ENCODE assay signal across 17 cellular contexts in genomic region chr5:1131726-1132125, GRCh38. TPM values are rescaled to one million over a fixed set of nuclear protein-coding genes. Genes with fewer than 3 reads are reported as not detected.
A peak's percentile ranks its signal among the peaks of the same experiment; 100 is the strongest.
DNase-seq lines count a peak whose midpoint lies in the region; ATAC-seq, FAIRE-seq and TF ChIP-seq lines count a peak whose summit lies in the region.
"Had no signal": no experiment of that assay in that cellular context is flagged by ENCODE, and none has a peak within 500 bp of the region (broad histone marks: within the 10 kb centered on the region; RNA-seq: fewer than 3 reads in every experiment).

No MANE protein-coding gene starts in this region.

- no peaks in the 10 kb centered on the region for H3K27me3 ChIP-seq in body of pancreas
- H3K27me3 ChIP-seq in small intestine (ENCODE audit: control insufficient read depth in 2 of 2, insufficient read depth in 2 of 2, low read length in 2 of 2): no peaks in the 10 kb centered on the region

- TF ChIP-seq CTCF in C4-2B (conservative IDR thresholded peaks at IDR 0.05) (no peak), body of pancreas (IDR thresholded peaks at IDR 0.05) (no peak), mucosa of descending colon (IDR thresholded peaks at IDR 0.05) (no peak)

- H3K4me3 ChIP-seq in body of pancreas (no peak overlapping the region), small intestine (ENCODE audit: low read depth in 1 of 2, low read length in 2 of 2) (no peak overlapping the region), mucosa of descending colon (no peak overlapping the region)
- H3K4me3 ChIP-seq: HAP-1 had no signal

- DNase-seq in M059J (ENCODE audit: low read depth): peak; percentile 53
- DNase-seq in body of pancreas: no peak
- no peak for DNase-seq in small intestine
- DNase-seq in NCI-H1105 treated with DMSO at 0.1 percent for 48 hours (lab: John Stamatoyannopoulos, UW): no peak
- DNase-seq in mucosa of descending colon: no peak
- DNase-seq in KG1 (lab: John Stamatoyannopoulos, UW): no peak
- DNase-seq: CD8-positive, alpha-beta T cell; NCI-H1436 treated with DMSO at 0.1 percent for 48 hours; NCI-H2029 treated with DMSO at 0.1 percent for 48 hours; NCI-H2171 treated with DMSO at 0.1 percent for 48 hours; NCI-H82; SHP77; SK-N-SH; T-cell had no signal

- H3K36me3 ChIP-seq in body of pancreas (replicated peaks in 1 of 2; ENCODE audit: insufficient read depth in 1 of 2, low read depth in 2 of 2) (no peaks in the 10 kb centered on the region), small intestine (ENCODE audit: control insufficient read depth in 2 of 2, insufficient read depth in 2 of 2, low read length in 2 of 2) (no peaks in the 10 kb centered on the region), mucosa of descending colon (ENCODE audit: low read depth) (no peaks in the 10 kb centered on the region)
- H3K36me3 ChIP-seq: HAP-1 had no signal

- H3K9me3 ChIP-seq in body of pancreas (no peaks in the 10 kb centered on the region), small intestine (ENCODE audit: control insufficient read depth, low read depth) (no peaks in the 10 kb centered on the region), mucosa of descending colon (no peaks in the 10 kb centered on the region)
- H3K9me3 ChIP-seq: HAP-1, SK-N-SH had no signal

- no peak for FAIRE-seq in small intestine (lab: Jason Lieb, UNC)

- peak overlapping the region; percentile 95 for H3K27ac ChIP-seq in C4-2B
- H3K27ac ChIP-seq in body of pancreas: peak overlapping the region; percentile 75 to 92 (median 89)
- peak overlapping the region; percentile 26 to 95 for H3K27ac ChIP-seq in small intestine (ENCODE audit: low read depth in 1 of 2, low read length in 1 of 2)

- intact Hi-C loops in body of pancreas (cut with DNase I) (loop anchor here (5.0 kb wide), 1 partner anchor 34 kb away; no protein-coding TSS in a partner anchor), mucosa of descending colon (cut with DNase I, micrococcal nuclease) (no loop called here)

- no peak for TF ChIP-seq POLR2A in body of pancreas (IDR thresholded peaks at IDR 0.05)

- whole genome bisulfite sequencing in body of pancreas, 2 donors: 91 to 95% methylated on average over 11 of the region's 11 CpGs
- WGBS in small intestine, 3 donors: 80 to 91% (median 90%) methylated on average over 11 of the region's 11 CpGs

- H3K4me1 ChIP-seq in body of pancreas (peaks cover 55% of the 10 kb centered on the region), small intestine (ENCODE audit: control insufficient read depth in 2 of 2, insufficient read depth in 1 of 2, low read depth in 1 of 2, low read length in 1 of 2) (peaks cover 0 to 3% of the 10 kb centered on the region in 2 donors), mucosa of descending colon (ENCODE audit: low read depth) (peaks cover 32% of the 10 kb centered on the region)
- H3K4me1 ChIP-seq: HAP-1 had no signal

- ATAC-seq in body of pancreas: no peak
- no peak for ATAC-seq in mucosa of descending colon
- no peak for ATAC-seq in HG03432 (IDR thresholded peaks at IDR 0.05; ENCODE audit: unreplicated experiment)
- ATAC-seq: CD8-positive, alpha-beta T cell; T-cell had no signal

RNA-seq across cellular contexts. Expression of gene SLC12A7, which starts 19.9 kb away (rescaled TPM):
- 6.9 and 14.2 TPM in 2 replicates for total RNA-seq in M059J (2014; rRNA removed; shearing (Covaris generic))
- 10 to 100 TPM; 35.5 to 42.8 TPM for total RNA-seq in body of pancreas
- 10 to 100 TPM; 32.7 to 49.2 (median 39.8) TPM for polyA plus RNA-seq in small intestine
- 10 to 100 TPM; 80.5 to 97.4 (median 94.1) TPM for total RNA-seq in mucosa of descending colon
